Comparison of ENCODE assay signal across 22 cellular contexts in the genomic region with DNA sequence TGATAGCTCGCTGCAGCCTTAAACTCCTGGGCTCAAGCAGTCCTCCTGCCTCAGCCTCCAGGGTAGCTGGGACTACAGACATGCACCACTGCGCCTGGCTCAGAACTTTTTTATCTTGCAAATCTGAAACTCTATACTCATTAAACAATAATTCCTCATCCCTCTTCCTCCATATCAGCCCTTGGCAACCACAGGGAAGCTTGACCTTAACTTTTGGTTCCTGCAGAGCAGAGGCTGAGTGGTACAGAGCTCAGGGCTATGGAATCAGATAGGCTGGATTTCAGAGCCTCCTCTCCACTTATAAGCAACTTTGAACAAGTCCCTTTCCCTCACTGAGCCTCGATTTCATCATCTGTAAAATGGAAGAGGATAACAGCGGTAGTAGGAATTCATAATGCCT.
"Had no signal": no experiment of that assay in that cellular context is flagged by ENCODE, and none has a peak within 500 bp of the region (broad histone marks: within the 10 kb centered on the region; RNA-seq: fewer than 3 reads in every experiment).

No MANE protein-coding gene starts in this region.

- H3K27ac Mint-ChIP-seq: activated CD8-positive, alpha-beta T cell treated with anti-CD3 and anti-CD28 coated beads for 36 hours; activated T-helper 1 cell treated with anti-CD3 and anti-CD28 coated beads, Interleukin-12 subunit alpha, Interleukin-12 subunit beta, Interleukin-2, Interleukin-4 antibody, amounts not matched to agents 30 ng/mL and 10 ng/mL and 1 ng/mL, durations not matched to agents 14 hours and 24 hours and 36 hours; brain; IgD-negative memory B cell; T-helper 1 cell treated with Interleukin-12 subunit alpha and Interleukin-12 subunit beta and Interleukin-4 antibody, amounts not matched to agents 30 μg/mL and 1 μg/mL, for 36 hours had no signal

- H3K27me3 Mint-ChIP-seq: activated CD8-positive, alpha-beta T cell treated with anti-CD3 and anti-CD28 coated beads for 36 hours; central memory CD8-positive, alpha-beta T cell; IgD-negative memory B cell had no signal

- H3K4me3 Mint-ChIP-seq: activated CD8-positive, alpha-beta T cell treated with anti-CD3 and anti-CD28 coated beads for 36 hours; activated T-helper 1 cell treated with anti-CD3 and anti-CD28 coated beads, Interleukin-12 subunit alpha, Interleukin-12 subunit beta, Interleukin-2, Interleukin-4 antibody, amounts not matched to agents 30 ng/mL and 10 ng/mL and 1 ng/mL, durations not matched to agents 14 hours and 24 hours and 36 hours; brain; central memory CD8-positive, alpha-beta T cell; T-helper 1 cell treated with Interleukin-12 subunit alpha and Interleukin-12 subunit beta and Interleukin-4 antibody, amounts not matched to agents 30 μg/mL and 1 μg/mL, for 36 hours had no signal

- ATAC-seq: activated CD4-positive, CD25-positive, alpha-beta regulatory T cell treated with anti-CD3 and anti-CD28 coated beads, Interleukin-2, amount 50 U/mL, for 24 hours; activated CD8-positive, alpha-beta T cell treated with anti-CD3 and anti-CD28 coated beads for 36 hours had no signal

- DNase-seq: activated CD4-positive, alpha-beta T cell treated with anti-CD3 and anti-CD28 coated beads for 4 hours; activated CD8-positive, alpha-beta memory T cell treated with anti-CD3 and anti-CD28 coated beads, Interleukin-2, amount 50 U/mL, for 4 hours; activated CD8-positive, alpha-beta T cell treated with anti-CD3 and anti-CD28 coated beads for 36 hours; activated effector memory CD4-positive, alpha-beta T cell treated with anti-CD3 and anti-CD28 coated beads, Interleukin-2, amount 50 U/mL, for 16 hours; activated naive CD4-positive, alpha-beta T cell treated with Interleukin-2 at 50 U/mL for 16 hours; amniotic stem cell; MG63; MV-4-11; NCI-H1105 treated with DMSO at 0.1 percent for 48 hours; NCI-H1436 treated with DMSO at 0.1 percent for 48 hours; NCI-H187; NCI-H2081; NCI-H510A treated with DMSO at 0.1 percent for 48 hours; NCI-H69; NK-92 treated with Interleukin-12 subunit alpha and Interleukin-12 subunit beta, amount 100 ng/mL, for 24 hours; Right ventricle myocardium superior had no signal

- H3K9me3 Mint-ChIP-seq: activated CD8-positive, alpha-beta T cell treated with anti-CD3 and anti-CD28 coated beads for 36 hours; activated T-helper 1 cell treated with anti-CD3 and anti-CD28 coated beads, Interleukin-12 subunit alpha, Interleukin-12 subunit beta, Interleukin-2, Interleukin-4 antibody, amounts not matched to agents 30 ng/mL and 10 ng/mL and 1 ng/mL, durations not matched to agents 14 hours and 24 hours and 36 hours; brain; central memory CD8-positive, alpha-beta T cell; IgD-negative memory B cell; T-helper 1 cell treated with Interleukin-12 subunit alpha and Interleukin-12 subunit beta and Interleukin-4 antibody, amounts not matched to agents 30 μg/mL and 1 μg/mL, for 36 hours had no signal

- H3K4me1 Mint-ChIP-seq: central memory CD8-positive, alpha-beta T cell; IgD-negative memory B cell had no signal
